In the genomic region with DNA sequence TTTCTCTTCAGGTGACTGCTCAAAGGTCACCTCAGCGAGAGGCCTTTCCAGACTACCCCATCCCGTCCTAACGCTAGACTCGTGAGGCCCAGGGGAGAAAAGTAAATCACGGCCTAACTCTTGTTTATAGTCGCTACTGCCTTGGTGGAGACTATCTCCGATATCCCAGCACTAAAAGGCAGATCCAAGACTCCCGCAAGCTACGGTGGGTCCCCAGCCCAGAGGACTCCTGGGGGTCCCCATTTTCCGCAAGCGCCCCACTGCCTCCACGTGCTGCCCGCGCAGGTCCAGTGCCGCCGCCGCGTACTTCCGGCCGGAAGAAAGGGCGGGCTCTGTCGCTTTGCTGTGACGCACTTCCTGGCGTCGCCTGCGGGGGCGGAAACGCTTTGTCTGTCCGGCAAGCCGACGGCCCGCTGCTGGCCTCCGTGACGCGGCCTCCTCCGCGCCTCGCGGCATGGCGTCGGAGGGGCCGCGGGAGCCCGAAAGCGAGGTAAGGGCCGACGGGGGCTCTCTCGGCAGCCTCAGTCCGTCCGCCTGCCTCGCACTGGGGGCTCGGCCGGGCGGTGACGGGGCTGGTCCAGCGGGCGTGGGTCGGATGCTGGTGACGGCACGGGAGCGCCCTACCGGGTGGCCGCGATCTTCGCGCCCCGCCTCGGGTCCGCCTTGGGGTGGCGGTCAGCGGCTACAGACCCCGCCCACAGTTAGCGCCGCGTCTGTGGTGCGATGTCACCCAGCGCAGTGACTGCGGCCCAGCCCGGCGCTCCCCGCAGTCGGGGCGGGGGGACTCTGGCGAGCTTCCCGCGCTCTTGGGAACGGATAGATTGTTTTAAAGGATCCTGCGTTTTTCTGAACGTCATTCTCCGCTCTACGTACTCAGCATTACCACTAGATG, we compare ENCODE assay signal across 8 cellular contexts.
A peak's percentile ranks its signal among the peaks of the same experiment; 100 is the strongest.
DNase-seq lines count a peak whose midpoint lies in the region; ATAC-seq lines count a peak whose summit lies in the region.

Gene SECISBP2 (plus strand): TSS at position 378 of the 892 bp plus-strand sequence. CDS start 77 bp downstream, at position 455.

- ATAC-seq in GM19043 (IDR thresholded peaks at IDR 0.05; ENCODE audit: low read depth, unreplicated experiment) (peak; percentile 88), HG03378 (IDR thresholded peaks at IDR 0.05; ENCODE audit: unreplicated experiment) (peak; percentile 70)
- ATAC-seq in activated CD4-positive, CD25-positive, alpha-beta regulatory T cell treated with anti-CD3 and anti-CD28 coated beads, Interleukin-2, amount 50 U/mL, for 24 hours: peak; percentile 92 to 93

- DNase-seq in Ammon's horn (ENCODE audit: low spot score): peak; percentile 95
- DNase-seq in NCI-H446 treated with DMSO at 0.1 percent for 48 hours (lab: John Stamatoyannopoulos, UW): peak; percentile 91
- peak; percentile 98 for DNase-seq in cerebellar cortex (ENCODE audit: low spot score)
- peak; percentile 97 for DNase-seq in islet precursor cell
- peak; percentile 91 to 92 (median 92) for DNase-seq in stimulated activated CD4-positive, alpha-beta T cell treated with anti-CD3 and anti-CD28 coated beads, Interleukin-12 subunit alpha, Interleukin-12 subunit beta, amount 100 ng/mL, for 48 hours (ENCODE audit: low read depth in 2 of 3, low spot score in 1 of 3)

Comparison
In these comparisons a context has a peak if more than half of its experiments do, and no peak if none do; other contexts are left out.
1. Peak in every context shown above with its lines: DNase-seq and ATAC-seq.